2 cellular contexts compared by ENCODE assay signal in the genomic region with DNA sequence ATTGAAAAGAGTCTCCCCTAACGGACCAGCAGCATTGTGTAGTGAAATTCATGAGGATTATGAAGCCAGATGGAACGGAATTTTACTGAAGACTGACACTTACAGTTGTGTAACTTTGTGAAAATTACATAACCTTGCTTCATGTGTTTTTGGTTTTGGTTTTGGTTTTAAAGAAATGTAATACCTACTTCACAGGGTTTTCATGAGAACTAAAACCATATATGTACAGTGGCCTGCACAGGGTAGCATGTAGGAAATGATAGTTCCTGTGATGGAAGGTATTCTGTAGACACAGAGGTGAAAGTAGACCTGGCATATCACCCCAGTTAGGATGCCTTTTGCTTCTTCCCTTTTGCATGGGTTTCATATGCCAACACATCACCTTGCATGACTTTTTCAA.
TF ChIP-seq lines count a peak whose summit lies in the region.

No MANE protein-coding gene starts in this region.

TF ChIP-seq in liver, 16 proteins besides CTCF, POLR2A, EP300 and RAD21:
- TF ChIP-seq FOXA2 (IDR thresholded peaks at IDR 0.05) (no peak), NR2F2 (IDR thresholded peaks at IDR 0.05) (no peak), GABPA (IDR thresholded peaks at IDR 0.05 in 1 of 2, conservative IDR thresholded peaks at IDR 0.05 in 1 of 2) (no peak), EGR1 (IDR thresholded peaks at IDR 0.05; ENCODE audit: low read depth in 2 of 2) (no peak), TAF1 (conservative IDR thresholded peaks at IDR 0.05) (no peak), RXRA (IDR thresholded peaks at IDR 0.05) (no peak), HNF4A (conservative IDR thresholded peaks at IDR 0.05) (no peak), YY1 (IDR thresholded peaks at IDR 0.05) (no peak), JUND (IDR thresholded peaks at IDR 0.05) (no peak), MAX (IDR thresholded peaks at IDR 0.05) (no peak), HNF4G (IDR thresholded peaks at IDR 0.05) (no peak), SP1 (IDR thresholded peaks at IDR 0.05) (no peak), ATF3 (IDR thresholded peaks at IDR 0.05) (no peak)
- TF ChIP-seq, protein P1, sequence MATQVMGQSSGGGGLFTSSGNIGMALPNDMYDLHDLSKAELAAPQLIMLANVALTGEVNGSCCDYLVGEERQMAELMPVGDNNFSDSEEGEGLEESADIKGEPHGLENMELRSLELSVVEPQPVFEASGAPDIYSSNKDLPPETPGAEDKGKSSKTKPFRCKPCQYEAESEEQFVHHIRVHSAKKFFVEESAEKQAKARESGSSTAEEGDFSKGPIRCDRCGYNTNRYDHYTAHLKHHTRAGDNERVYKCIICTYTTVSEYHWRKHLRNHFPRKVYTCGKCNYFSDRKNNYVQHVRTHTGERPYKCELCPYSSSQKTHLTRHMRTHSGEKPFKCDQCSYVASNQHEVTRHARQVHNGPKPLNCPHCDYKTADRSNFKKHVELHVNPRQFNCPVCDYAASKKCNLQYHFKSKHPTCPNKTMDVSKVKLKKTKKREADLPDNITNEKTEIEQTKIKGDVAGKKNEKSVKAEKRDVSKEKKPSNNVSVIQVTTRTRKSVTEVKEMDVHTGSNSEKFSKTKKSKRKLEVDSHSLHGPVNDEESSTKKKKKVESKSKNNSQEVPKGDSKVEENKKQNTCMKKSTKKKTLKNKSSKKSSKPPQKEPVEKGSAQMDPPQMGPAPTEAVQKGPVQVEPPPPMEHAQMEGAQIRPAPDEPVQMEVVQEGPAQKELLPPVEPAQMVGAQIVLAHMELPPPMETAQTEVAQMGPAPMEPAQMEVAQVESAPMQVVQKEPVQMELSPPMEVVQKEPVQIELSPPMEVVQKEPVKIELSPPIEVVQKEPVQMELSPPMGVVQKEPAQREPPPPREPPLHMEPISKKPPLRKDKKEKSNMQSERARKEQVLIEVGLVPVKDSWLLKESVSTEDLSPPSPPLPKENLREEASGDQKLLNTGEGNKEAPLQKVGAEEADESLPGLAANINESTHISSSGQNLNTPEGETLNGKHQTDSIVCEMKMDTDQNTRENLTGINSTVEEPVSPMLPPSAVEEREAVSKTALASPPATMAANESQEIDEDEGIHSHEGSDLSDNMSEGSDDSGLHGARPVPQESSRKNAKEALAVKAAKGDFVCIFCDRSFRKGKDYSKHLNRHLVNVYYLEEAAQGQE (IDR thresholded peaks at IDR 0.05), result no peak
- TF ChIP-seq, protein P2, sequence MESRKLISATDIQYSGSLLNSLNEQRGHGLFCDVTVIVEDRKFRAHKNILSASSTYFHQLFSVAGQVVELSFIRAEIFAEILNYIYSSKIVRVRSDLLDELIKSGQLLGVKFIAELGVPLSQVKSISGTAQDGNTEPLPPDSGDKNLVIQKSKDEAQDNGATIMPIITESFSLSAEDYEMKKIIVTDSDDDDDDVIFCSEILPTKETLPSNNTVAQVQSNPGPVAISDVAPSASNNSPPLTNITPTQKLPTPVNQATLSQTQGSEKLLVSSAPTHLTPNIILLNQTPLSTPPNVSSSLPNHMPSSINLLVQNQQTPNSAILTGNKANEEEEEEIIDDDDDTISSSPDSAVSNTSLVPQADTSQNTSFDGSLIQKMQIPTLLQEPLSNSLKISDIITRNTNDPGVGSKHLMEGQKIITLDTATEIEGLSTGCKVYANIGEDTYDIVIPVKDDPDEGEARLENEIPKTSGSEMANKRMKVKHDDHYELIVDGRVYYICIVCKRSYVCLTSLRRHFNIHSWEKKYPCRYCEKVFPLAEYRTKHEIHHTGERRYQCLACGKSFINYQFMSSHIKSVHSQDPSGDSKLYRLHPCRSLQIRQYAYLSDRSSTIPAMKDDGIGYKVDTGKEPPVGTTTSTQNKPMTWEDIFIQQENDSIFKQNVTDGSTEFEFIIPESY (IDR thresholded peaks at IDR 0.05), result no peak

TF ChIP-seq in HepG2, 621 proteins besides CTCF, POLR2A, EP300 and RAD21:
- TF ChIP-seq ELK4 (CRISPR knock-in tag; IDR thresholded peaks at IDR 0.05; ENCODE audit: borderline replicate concordance), result no peak
- TF ChIP-seq ZBTB40 (IDR thresholded peaks at IDR 0.05), result no peak
- TF ChIP-seq ZBTB40 (CRISPR knock-in tag; IDR thresholded peaks at IDR 0.05), result no peak
- no peak for TF ChIP-seq FOXP4 (CRISPR knock-in tag; IDR thresholded peaks at IDR 0.05)
- TF ChIP-seq HOXA3 (CRISPR knock-in tag; IDR thresholded peaks at IDR 0.05), result no peak
- TF ChIP-seq TP53 (CRISPR knock-in tag; conservative IDR thresholded peaks at IDR 0.05), result no peak
- TF ChIP-seq, protein P3, sequence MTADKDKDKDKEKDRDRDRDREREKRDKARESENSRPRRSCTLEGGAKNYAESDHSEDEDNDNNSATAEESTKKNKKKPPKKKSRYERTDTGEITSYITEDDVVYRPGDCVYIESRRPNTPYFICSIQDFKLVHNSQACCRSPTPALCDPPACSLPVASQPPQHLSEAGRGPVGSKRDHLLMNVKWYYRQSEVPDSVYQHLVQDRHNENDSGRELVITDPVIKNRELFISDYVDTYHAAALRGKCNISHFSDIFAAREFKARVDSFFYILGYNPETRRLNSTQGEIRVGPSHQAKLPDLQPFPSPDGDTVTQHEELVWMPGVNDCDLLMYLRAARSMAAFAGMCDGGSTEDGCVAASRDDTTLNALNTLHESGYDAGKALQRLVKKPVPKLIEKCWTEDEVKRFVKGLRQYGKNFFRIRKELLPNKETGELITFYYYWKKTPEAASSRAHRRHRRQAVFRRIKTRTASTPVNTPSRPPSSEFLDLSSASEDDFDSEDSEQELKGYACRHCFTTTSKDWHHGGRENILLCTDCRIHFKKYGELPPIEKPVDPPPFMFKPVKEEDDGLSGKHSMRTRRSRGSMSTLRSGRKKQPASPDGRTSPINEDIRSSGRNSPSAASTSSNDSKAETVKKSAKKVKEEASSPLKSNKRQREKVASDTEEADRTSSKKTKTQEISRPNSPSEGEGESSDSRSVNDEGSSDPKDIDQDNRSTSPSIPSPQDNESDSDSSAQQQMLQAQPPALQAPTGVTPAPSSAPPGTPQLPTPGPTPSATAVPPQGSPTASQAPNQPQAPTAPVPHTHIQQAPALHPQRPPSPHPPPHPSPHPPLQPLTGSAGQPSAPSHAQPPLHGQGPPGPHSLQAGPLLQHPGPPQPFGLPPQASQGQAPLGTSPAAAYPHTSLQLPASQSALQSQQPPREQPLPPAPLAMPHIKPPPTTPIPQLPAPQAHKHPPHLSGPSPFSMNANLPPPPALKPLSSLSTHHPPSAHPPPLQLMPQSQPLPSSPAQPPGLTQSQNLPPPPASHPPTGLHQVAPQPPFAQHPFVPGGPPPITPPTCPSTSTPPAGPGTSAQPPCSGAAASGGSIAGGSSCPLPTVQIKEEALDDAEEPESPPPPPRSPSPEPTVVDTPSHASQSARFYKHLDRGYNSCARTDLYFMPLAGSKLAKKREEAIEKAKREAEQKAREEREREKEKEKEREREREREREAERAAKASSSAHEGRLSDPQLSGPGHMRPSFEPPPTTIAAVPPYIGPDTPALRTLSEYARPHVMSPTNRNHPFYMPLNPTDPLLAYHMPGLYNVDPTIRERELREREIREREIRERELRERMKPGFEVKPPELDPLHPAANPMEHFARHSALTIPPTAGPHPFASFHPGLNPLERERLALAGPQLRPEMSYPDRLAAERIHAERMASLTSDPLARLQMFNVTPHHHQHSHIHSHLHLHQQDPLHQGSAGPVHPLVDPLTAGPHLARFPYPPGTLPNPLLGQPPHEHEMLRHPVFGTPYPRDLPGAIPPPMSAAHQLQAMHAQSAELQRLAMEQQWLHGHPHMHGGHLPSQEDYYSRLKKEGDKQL (CRISPR knock-in tag; IDR thresholded peaks at IDR 0.05; ENCODE audit: low read depth), result no peak
